8 cellular contexts compared by ENCODE assay signal in the genomic region with DNA sequence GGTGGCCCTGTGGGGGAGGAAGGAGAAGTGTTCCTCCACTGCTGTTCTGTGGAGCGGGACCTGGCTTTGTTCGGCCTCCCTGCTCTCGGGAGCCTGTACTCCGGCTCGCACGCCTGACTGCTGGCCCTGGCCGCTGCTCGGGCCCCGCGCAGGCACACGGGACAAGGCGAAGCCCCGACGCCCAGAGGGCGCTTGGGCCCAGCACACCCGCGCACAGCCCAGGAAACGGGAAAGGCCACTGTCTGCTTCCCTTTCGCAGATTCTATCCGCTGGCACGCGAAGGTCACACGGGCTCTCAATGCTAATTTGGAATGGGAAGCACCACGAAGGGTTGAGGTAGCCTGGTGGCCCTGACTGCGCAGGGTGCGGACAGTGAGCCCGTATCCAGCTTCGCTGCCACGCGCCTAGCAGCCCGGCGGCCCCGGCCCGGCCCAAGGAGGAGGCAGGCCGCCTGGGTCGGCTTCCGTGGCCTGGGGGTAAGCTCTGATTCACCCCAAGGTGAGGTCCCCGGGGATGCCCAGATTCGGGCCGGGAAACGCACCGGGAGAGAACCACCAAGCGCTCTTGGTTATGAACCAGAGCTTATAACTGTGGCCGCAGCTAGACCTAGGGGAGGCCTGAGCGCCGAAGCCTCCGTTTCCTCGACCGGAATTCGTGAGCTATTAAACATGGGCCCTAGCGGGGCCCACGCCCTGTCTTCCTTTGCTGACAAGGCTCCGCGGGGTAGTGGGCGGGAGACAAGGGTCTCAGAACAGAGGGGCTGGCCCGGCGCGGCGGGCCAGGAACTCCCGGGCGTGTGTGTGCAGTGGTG. TPM values are rescaled to one million over a fixed set of nuclear protein-coding genes. Genes with fewer than 3 reads are reported as not detected.
DNase-seq lines count a peak whose midpoint lies in the region; ATAC-seq and TF ChIP-seq lines count a peak whose summit lies in the region.

No MANE protein-coding gene starts in this region.

- peaks cover 4% of the 10 kb centered on the region for H3K4me1 Mint-ChIP-seq in progenitor cell of endocrine pancreas (ENCODE audit: low read depth)

- 0 out of 2 replicates have a peak overlapping the region, but pooled peaks have one; percentile 42 for H3K4me2 ChIP-seq in SK-N-SH

- TF ChIP-seq RAD21 in SK-N-SH (IDR thresholded peaks at IDR 0.05; ENCODE audit: low read length) = no peak

- H3K9ac ChIP-seq in SK-N-SH = no peak overlapping the region

- no peak for TF ChIP-seq CTCF in SK-N-SH (IDR thresholded peaks at IDR 0.05)
- no peak for TF ChIP-seq CTCF in left ventricle myocardium inferior (IDR thresholded peaks at IDR 0.05; ENCODE audit: borderline replicate concordance)
- no peak for TF ChIP-seq CTCF in progenitor cell of endocrine pancreas (IDR thresholded peaks at IDR 0.05; ENCODE audit: unreplicated experiment)

- no peaks in the 10 kb centered on the region for H3K9me3 Mint-ChIP-seq in progenitor cell of endocrine pancreas (ENCODE audit: low read depth)

- no peaks in the 10 kb centered on the region for H3K9me2 ChIP-seq in SK-N-SH

- intact Hi-C loops in left ventricle myocardium inferior (cut with micrococcal nuclease) = no loop called here

- H3K79me2 ChIP-seq in SK-N-SH (ENCODE audit: insufficient read depth) = no peaks in the 10 kb centered on the region

- no peaks in the 10 kb centered on the region for H3K36me3 Mint-ChIP-seq in progenitor cell of endocrine pancreas (ENCODE audit: insufficient read depth)

- ATAC-seq in GM19452 (IDR thresholded peaks at IDR 0.05; ENCODE audit: unreplicated experiment) = peak; percentile 26

- WGBS in SK-N-SH (ENCODE audit: low lambda C conversion rate) = 20% methylated on average over 23 of the region's 61 CpGs

- no peak for TF ChIP-seq EP300 in SK-N-SH (IDR thresholded peaks at IDR 0.05; ENCODE audit: borderline replicate concordance in 1 of 2, low read depth in 1 of 2, low read length in 1 of 2)

- POLR2A ChIA-PET in SK-N-SH (lab: Yijun Ruan, JAX) = no interaction called here

- H2AFZ ChIP-seq in SK-N-SH (ENCODE audit: low read depth) = no peak overlapping the region

- no peaks in the 10 kb centered on the region for H4K20me1 ChIP-seq in SK-N-SH (ENCODE audit: insufficient read depth)

- peak overlapping the region; percentile 27 for H3K4me3 Mint-ChIP-seq in progenitor cell of endocrine pancreas (ENCODE audit: low read depth)

- peaks cover 54% of the 10 kb centered on the region for H3K27me3 ChIP-seq in SK-N-SH (ENCODE audit: insufficient read depth)
- peaks cover 78% of the 10 kb centered on the region for H3K27me3 ChIP-seq in left ventricle myocardium inferior (ENCODE audit: low read depth)

- H3K9me3 ChIP-seq in SK-N-SH = no peaks in the 10 kb centered on the region
- no peaks in the 10 kb centered on the region for H3K9me3 ChIP-seq in left ventricle myocardium inferior (replicated peaks)

- no peak overlapping the region for H3K27ac Mint-ChIP-seq in progenitor cell of endocrine pancreas

- DNase-seq in SK-N-SH (peak; percentile 33), left ventricle myocardium inferior (no peak), progenitor cell of endocrine pancreas (ENCODE audit: low spot score, unreplicated experiment) (no peak), UCSD-AML1 (lab: John Stamatoyannopoulos, UW; ENCODE audit: unreplicated experiment) (no peak), HCEC 1CT (no peak), NCI-H2081 (lab: John Stamatoyannopoulos, UW) (no peak)
- no peak for DNase-seq in activated CD4-positive, alpha-beta T cell treated with anti-CD3 and anti-CD28 coated beads, Interleukin-2, amount 50 U/mL, for 4 hours

- H3K27me3 Mint-ChIP-seq in progenitor cell of endocrine pancreas = peaks cover 96% of the 10 kb centered on the region

- no peaks in the 10 kb centered on the region for H3F3A ChIP-seq in SK-N-SH (replicated peaks; ENCODE audit: insufficient read depth)

- CTCF ChIA-PET in SK-N-SH (lab: Yijun Ruan, JAX) = interaction anchor here (0.6 to 2.4 kb wide), 20 partner anchors 8 to 1909 kb away, joined by 3 to 19 read pairs (median 5); no protein-coding TSS in a partner anchor

- H3K4me1 ChIP-seq in SK-N-SH (ENCODE audit: control insufficient read depth in 1 of 2, insufficient read depth in 2 of 2, low read depth in 1 of 2, low read length in 1 of 2) = no peaks in the 10 kb centered on the region; a peak in 1 of 4 replicates
- peaks cover 30% of the 10 kb centered on the region for H3K4me1 ChIP-seq in left ventricle myocardium inferior

- H3K4me3 ChIP-seq in SK-N-SH (ENCODE audit: low read depth in 2 of 2, low read length in 1 of 2) = no peak overlapping the region
- peak overlapping the region; percentile 61 for H3K4me3 ChIP-seq in left ventricle myocardium inferior

- H3K27ac ChIP-seq in SK-N-SH (ENCODE audit: low read depth in 2 of 2, low read length in 1 of 2) (no peak overlapping the region), left ventricle myocardium inferior (replicated peaks) (no peak overlapping the region)

- H3K36me3 ChIP-seq in SK-N-SH (replicated peaks in 1 of 2; ENCODE audit: control insufficient read depth in 1 of 2, insufficient read depth in 2 of 2, low read length in 1 of 2) (no peaks in the 10 kb centered on the region), left ventricle myocardium inferior (no peaks in the 10 kb centered on the region)

TF ChIP-seq in SK-N-SH, 30 proteins besides CTCF, POLR2A, EP300 and RAD21:
- TF ChIP-seq MXI1 (IDR thresholded peaks at IDR 0.05; ENCODE audit: low read depth, low read length) (no peak), YY1 (IDR thresholded peaks at IDR 0.05; ENCODE audit: low read depth) (no peak), SIN3A (IDR thresholded peaks at IDR 0.05; ENCODE audit: borderline replicate concordance, low read depth, low read length) (no peak), CHD2 (IDR thresholded peaks at IDR 0.05; ENCODE audit: low read length, partially characterized antibody) (no peak), NRF1 (IDR thresholded peaks at IDR 0.05; ENCODE audit: low read depth, low read length) (no peak), FOXM1 (IDR thresholded peaks at IDR 0.05; ENCODE audit: low read depth) (no peak), JUND (IDR thresholded peaks at IDR 0.05) (no peak), RCOR1 (IDR thresholded peaks at IDR 0.05; ENCODE audit: low read length) (no peak), FOSL2 (IDR thresholded peaks at IDR 0.05; ENCODE audit: borderline replicate concordance, low read depth) (no peak)
- TF ChIP-seq, protein P1, sequence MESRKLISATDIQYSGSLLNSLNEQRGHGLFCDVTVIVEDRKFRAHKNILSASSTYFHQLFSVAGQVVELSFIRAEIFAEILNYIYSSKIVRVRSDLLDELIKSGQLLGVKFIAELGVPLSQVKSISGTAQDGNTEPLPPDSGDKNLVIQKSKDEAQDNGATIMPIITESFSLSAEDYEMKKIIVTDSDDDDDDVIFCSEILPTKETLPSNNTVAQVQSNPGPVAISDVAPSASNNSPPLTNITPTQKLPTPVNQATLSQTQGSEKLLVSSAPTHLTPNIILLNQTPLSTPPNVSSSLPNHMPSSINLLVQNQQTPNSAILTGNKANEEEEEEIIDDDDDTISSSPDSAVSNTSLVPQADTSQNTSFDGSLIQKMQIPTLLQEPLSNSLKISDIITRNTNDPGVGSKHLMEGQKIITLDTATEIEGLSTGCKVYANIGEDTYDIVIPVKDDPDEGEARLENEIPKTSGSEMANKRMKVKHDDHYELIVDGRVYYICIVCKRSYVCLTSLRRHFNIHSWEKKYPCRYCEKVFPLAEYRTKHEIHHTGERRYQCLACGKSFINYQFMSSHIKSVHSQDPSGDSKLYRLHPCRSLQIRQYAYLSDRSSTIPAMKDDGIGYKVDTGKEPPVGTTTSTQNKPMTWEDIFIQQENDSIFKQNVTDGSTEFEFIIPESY (IDR thresholded peaks at IDR 0.05; ENCODE audit: borderline replicate concordance, low read depth) = no peak
- TF ChIP-seq, protein P2, sequence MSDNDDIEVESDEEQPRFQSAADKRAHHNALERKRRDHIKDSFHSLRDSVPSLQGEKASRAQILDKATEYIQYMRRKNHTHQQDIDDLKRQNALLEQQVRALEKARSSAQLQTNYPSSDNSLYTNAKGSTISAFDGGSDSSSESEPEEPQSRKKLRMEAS (IDR thresholded peaks at IDR 0.05; ENCODE audit: low read depth) = no peak

RNA-seq across cellular contexts. Expression of a gene that starts 19.7 kb away (rescaled TPM):
- 0.02 TPM in 1 of 2 replicates, not detected in the other for polyA plus RNA-seq in SK-N-SH (2012; rRNA removed)
- polyA plus RNA-seq in SK-N-SH (2012; cell fraction: cytosol; rRNA removed) = 0.01 TPM in 1 of 2 replicates, not detected in the other
- polyA plus RNA-seq in SK-N-SH (2012; cell fraction: nucleus; rRNA removed) = 0.01 TPM in 1 of 2 replicates, not detected in the other
- 0.63 TPM for total RNA-seq in left ventricle myocardium inferior
- total RNA-seq in progenitor cell of endocrine pancreas = not detected in 2 replicates
